Comparison of ENCODE assay signal across 1 cellular context in the genomic region with DNA sequence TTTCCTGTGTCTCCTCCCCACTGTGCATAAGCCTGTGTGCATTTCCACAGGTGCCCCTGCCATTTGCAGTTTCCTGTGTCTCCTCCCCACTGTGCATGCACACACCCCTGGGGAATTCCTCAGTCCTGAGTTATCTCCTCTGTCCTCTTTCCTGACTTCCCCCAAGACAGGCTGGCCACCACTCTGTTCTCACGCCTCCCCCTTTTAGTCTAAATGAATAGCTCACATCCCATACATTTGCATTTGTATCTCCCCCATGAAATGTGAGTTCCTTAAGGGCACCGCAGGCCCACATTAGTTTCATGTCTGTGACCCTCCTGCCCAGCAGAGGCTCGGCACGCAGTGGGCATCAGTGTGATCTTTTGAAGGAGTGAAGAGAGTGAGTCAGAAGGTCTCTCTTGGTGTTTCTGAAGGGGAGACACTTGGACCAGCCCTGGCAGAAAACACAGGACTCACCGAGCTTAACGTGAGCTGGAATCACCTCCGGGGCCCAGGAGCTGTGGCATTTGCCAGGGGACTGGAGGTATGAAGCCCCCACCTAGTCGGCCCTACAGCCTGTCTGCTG.
TF ChIP-seq lines count a peak whose summit lies in the region.

No MANE protein-coding gene starts in this region.

TF ChIP-seq in K562, 482 proteins besides CTCF, POLR2A, EP300 and RAD21 (continues in another document):
- TF ChIP-seq NFATC3 (IDR thresholded peaks at IDR 0.05) (no peak), SIRT6 (IDR thresholded peaks at IDR 0.05; ENCODE audit: low read depth, low read length) (no peak), KDM4B (IDR thresholded peaks at IDR 0.05; ENCODE audit: borderline replicate concordance in 2 of 2, low read depth in 1 of 2) (no peak), MYBL2 (IDR thresholded peaks at IDR 0.05; ENCODE audit: low read depth) (no peak), MYBL2 (CRISPR knock-in tag; IDR thresholded peaks at IDR 0.05; ENCODE audit: borderline replicate concordance) (no peak), ZNF644 (tag; IDR thresholded peaks at IDR 0.05; ENCODE audit: low read depth) (no peak), MAFK (IDR thresholded peaks at IDR 0.05; ENCODE audit: low read length) (0 out of 2 replicates have a peak, but pooled peaks have one; percentile 12), TBL1XR1 (IDR thresholded peaks at IDR 0.05; ENCODE audit: low read length in 2 of 2) (peak in 1 of 2 experiments; percentile 45; a peak in 1 of 4 replicates), FOXP1 (CRISPR knock-in tag; IDR thresholded peaks at IDR 0.05) (no peak), GABPB1 (CRISPR knock-in tag; IDR thresholded peaks at IDR 0.05) (no peak), FOXJ3 (CRISPR knock-in tag; IDR thresholded peaks at IDR 0.05) (0 out of 2 replicates have a peak, but pooled peaks have one; percentile 15), CREB1 (IDR thresholded peaks at IDR 0.05) (no peak), CREB1 (CRISPR knock-in tag; IDR thresholded peaks at IDR 0.05) (0 out of 2 replicates have a peak, but pooled peaks have one; percentile 24), HDAC6 (IDR thresholded peaks at IDR 0.05; ENCODE audit: low read depth, low read length) (0 out of 2 replicates have a peak, but pooled peaks have one; percentile 9), MCM3 (IDR thresholded peaks at IDR 0.05) (0 out of 2 replicates have a peak, but pooled peaks have one; percentile 25), ZNF586 (CRISPR knock-in tag; conservative IDR thresholded peaks at IDR 0.05) (no peak), RCOR1 (IDR thresholded peaks at IDR 0.05; ENCODE audit: borderline replicate concordance in 1 of 2, low read depth in 2 of 2, low read length in 2 of 2) (0 out of 4 replicates have a peak, but pooled peaks of 1 of the 2 experiments have one; percentile 27), ZNF232 (CRISPR knock-in tag; IDR thresholded peaks at IDR 0.05) (0 out of 2 replicates have a peak, but pooled peaks have one; percentile 23), TAF1 (IDR thresholded peaks at IDR 0.05; ENCODE audit: control insufficient read depth, extremely low read depth, insufficient read depth, low read length, severe bottlenecking) (no peak), ELF4 (CRISPR knock-in tag; IDR thresholded peaks at IDR 0.05) (0 out of 2 replicates have a peak, but pooled peaks have one; percentile 21), HMG20B (CRISPR knock-in tag; IDR thresholded peaks at IDR 0.05) (no peak), WHSC1 (IDR thresholded peaks at IDR 0.05; ENCODE audit: low read length) (no peak), FUS (optimal IDR thresholded peaks at IDR 0.05; ENCODE audit: low read depth, low read length) (no peak), OTX1 (CRISPR knock-in tag; IDR thresholded peaks at IDR 0.05) (0 out of 2 replicates have a peak, but pooled peaks have one; percentile 32), ZNF23 (CRISPR knock-in tag; IDR thresholded peaks at IDR 0.05) (no peak), XRCC5 (IDR thresholded peaks at IDR 0.05; ENCODE audit: low read depth, low read length) (0 out of 2 replicates have a peak, but pooled peaks have one; percentile 12), BRCA1 (IDR thresholded peaks at IDR 0.05) (no peak), BRCA1 (CRISPR knock-in tag; IDR thresholded peaks at IDR 0.05) (peak; percentile 13), MTA3 (IDR thresholded peaks at IDR 0.05; ENCODE audit: borderline replicate concordance) (no peak), PRMT5 (CRISPR knock-in tag; IDR thresholded peaks at IDR 0.05) (no peak), NFIX (CRISPR knock-in tag; IDR thresholded peaks at IDR 0.05; ENCODE audit: low read depth) (no peak), ZEB2 (IDR thresholded peaks at IDR 0.05) (no peak), GATA2 (CRISPR knock-in tag; IDR thresholded peaks at IDR 0.05) (0 out of 2 replicates have a peak, but pooled peaks have one; percentile 34), ARID1B (IDR thresholded peaks at IDR 0.05) (no peak)
- TF ChIP-seq, protein P1, sequence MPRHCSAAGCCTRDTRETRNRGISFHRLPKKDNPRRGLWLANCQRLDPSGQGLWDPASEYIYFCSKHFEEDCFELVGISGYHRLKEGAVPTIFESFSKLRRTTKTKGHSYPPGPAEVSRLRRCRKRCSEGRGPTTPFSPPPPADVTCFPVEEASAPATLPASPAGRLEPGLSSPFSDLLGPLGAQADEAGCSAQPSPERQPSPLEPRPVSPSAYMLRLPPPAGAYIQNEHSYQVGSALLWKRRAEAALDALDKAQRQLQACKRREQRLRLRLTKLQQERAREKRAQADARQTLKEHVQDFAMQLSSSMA (CRISPR knock-in tag; IDR thresholded peaks at IDR 0.05), result 0 out of 2 replicates have a peak, but pooled peaks have one; percentile 18
- TF ChIP-seq, protein P2, sequence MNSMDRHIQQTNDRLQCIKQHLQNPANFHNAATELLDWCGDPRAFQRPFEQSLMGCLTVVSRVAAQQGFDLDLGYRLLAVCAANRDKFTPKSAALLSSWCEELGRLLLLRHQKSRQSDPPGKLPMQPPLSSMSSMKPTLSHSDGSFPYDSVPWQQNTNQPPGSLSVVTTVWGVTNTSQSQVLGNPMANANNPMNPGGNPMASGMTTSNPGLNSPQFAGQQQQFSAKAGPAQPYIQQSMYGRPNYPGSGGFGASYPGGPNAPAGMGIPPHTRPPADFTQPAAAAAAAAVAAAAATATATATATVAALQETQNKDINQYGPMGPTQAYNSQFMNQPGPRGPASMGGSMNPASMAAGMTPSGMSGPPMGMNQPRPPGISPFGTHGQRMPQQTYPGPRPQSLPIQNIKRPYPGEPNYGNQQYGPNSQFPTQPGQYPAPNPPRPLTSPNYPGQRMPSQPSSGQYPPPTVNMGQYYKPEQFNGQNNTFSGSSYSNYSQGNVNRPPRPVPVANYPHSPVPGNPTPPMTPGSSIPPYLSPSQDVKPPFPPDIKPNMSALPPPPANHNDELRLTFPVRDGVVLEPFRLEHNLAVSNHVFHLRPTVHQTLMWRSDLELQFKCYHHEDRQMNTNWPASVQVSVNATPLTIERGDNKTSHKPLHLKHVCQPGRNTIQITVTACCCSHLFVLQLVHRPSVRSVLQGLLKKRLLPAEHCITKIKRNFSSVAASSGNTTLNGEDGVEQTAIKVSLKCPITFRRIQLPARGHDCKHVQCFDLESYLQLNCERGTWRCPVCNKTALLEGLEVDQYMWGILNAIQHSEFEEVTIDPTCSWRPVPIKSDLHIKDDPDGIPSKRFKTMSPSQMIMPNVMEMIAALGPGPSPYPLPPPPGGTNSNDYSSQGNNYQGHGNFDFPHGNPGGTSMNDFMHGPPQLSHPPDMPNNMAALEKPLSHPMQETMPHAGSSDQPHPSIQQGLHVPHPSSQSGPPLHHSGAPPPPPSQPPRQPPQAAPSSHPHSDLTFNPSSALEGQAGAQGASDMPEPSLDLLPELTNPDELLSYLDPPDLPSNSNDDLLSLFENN (IDR thresholded peaks at IDR 0.05; ENCODE audit: low read depth in 2 of 2, low read length in 2 of 2), result 0 out of 4 replicates have a peak, but pooled peaks of 1 of the 2 experiments have one; percentile 21
- TF ChIP-seq, protein P3, sequence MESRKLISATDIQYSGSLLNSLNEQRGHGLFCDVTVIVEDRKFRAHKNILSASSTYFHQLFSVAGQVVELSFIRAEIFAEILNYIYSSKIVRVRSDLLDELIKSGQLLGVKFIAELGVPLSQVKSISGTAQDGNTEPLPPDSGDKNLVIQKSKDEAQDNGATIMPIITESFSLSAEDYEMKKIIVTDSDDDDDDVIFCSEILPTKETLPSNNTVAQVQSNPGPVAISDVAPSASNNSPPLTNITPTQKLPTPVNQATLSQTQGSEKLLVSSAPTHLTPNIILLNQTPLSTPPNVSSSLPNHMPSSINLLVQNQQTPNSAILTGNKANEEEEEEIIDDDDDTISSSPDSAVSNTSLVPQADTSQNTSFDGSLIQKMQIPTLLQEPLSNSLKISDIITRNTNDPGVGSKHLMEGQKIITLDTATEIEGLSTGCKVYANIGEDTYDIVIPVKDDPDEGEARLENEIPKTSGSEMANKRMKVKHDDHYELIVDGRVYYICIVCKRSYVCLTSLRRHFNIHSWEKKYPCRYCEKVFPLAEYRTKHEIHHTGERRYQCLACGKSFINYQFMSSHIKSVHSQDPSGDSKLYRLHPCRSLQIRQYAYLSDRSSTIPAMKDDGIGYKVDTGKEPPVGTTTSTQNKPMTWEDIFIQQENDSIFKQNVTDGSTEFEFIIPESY (CRISPR knock-in tag; IDR thresholded peaks at IDR 0.05), result no peak
- TF ChIP-seq, protein P4, sequence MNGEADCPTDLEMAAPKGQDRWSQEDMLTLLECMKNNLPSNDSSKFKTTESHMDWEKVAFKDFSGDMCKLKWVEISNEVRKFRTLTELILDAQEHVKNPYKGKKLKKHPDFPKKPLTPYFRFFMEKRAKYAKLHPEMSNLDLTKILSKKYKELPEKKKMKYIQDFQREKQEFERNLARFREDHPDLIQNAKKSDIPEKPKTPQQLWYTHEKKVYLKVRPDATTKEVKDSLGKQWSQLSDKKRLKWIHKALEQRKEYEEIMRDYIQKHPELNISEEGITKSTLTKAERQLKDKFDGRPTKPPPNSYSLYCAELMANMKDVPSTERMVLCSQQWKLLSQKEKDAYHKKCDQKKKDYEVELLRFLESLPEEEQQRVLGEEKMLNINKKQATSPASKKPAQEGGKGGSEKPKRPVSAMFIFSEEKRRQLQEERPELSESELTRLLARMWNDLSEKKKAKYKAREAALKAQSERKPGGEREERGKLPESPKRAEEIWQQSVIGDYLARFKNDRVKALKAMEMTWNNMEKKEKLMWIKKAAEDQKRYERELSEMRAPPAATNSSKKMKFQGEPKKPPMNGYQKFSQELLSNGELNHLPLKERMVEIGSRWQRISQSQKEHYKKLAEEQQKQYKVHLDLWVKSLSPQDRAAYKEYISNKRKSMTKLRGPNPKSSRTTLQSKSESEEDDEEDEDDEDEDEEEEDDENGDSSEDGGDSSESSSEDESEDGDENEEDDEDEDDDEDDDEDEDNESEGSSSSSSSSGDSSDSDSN (IDR thresholded peaks at IDR 0.05; ENCODE audit: borderline replicate concordance in 1 of 2, low read depth in 2 of 2, low read length in 2 of 2), result 0 out of 4 replicates have a peak, but pooled peaks of 1 of the 2 experiments have one; percentile 32
- TF ChIP-seq, protein P5, sequence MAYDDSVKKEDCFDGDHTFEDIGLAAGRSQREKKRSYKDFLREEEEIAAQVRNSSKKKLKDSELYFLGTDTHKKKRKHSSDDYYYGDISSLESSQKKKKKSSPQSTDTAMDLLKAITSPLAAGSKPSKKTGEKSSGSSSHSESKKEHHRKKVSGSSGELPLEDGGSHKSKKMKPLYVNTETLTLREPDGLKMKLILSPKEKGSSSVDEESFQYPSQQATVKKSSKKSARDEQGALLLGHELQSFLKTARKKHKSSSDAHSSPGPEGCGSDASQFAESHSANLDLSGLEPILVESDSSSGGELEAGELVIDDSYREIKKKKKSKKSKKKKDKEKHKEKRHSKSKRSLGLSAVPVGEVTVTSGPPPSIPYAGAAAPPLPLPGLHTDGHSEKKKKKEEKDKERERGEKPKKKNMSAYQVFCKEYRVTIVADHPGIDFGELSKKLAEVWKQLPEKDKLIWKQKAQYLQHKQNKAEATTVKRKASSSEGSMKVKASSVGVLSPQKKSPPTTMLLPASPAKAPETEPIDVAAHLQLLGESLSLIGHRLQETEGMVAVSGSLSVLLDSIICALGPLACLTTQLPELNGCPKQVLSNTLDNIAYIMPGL (CRISPR knock-in tag; IDR thresholded peaks at IDR 0.05), result 0 out of 2 replicates have a peak, but pooled peaks have one; percentile 11
- TF ChIP-seq, protein P6, sequence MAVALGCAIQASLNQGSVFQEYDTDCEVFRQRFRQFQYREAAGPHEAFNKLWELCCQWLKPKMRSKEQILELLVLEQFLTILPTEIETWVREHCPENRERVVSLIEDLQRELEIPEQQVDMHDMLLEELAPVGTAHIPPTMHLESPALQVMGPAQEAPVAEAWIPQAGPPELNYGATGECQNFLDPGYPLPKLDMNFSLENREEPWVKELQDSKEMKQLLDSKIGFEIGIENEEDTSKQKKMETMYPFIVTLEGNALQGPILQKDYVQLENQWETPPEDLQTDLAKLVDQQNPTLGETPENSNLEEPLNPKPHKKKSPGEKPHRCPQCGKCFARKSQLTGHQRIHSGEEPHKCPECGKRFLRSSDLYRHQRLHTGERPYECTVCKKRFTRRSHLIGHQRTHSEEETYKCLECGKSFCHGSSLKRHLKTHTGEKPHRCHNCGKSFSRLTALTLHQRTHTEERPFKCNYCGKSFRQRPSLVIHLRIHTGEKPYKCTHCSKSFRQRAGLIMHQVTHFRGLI (CRISPR knock-in tag; IDR thresholded peaks at IDR 0.05), result no peak
- TF ChIP-seq, protein P7, sequence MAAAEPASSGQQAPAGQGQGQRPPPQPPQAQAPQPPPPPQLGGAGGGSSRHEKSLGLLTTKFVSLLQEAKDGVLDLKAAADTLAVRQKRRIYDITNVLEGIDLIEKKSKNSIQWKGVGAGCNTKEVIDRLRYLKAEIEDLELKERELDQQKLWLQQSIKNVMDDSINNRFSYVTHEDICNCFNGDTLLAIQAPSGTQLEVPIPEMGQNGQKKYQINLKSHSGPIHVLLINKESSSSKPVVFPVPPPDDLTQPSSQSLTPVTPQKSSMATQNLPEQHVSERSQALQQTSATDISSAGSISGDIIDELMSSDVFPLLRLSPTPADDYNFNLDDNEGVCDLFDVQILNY (CRISPR knock-in tag; IDR thresholded peaks at IDR 0.05), result no peak
- TF ChIP-seq, protein P8, sequence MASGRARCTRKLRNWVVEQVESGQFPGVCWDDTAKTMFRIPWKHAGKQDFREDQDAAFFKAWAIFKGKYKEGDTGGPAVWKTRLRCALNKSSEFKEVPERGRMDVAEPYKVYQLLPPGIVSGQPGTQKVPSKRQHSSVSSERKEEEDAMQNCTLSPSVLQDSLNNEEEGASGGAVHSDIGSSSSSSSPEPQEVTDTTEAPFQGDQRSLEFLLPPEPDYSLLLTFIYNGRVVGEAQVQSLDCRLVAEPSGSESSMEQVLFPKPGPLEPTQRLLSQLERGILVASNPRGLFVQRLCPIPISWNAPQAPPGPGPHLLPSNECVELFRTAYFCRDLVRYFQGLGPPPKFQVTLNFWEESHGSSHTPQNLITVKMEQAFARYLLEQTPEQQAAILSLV (tag; IDR thresholded peaks at IDR 0.05), result no peak
- TF ChIP-seq, protein P9, sequence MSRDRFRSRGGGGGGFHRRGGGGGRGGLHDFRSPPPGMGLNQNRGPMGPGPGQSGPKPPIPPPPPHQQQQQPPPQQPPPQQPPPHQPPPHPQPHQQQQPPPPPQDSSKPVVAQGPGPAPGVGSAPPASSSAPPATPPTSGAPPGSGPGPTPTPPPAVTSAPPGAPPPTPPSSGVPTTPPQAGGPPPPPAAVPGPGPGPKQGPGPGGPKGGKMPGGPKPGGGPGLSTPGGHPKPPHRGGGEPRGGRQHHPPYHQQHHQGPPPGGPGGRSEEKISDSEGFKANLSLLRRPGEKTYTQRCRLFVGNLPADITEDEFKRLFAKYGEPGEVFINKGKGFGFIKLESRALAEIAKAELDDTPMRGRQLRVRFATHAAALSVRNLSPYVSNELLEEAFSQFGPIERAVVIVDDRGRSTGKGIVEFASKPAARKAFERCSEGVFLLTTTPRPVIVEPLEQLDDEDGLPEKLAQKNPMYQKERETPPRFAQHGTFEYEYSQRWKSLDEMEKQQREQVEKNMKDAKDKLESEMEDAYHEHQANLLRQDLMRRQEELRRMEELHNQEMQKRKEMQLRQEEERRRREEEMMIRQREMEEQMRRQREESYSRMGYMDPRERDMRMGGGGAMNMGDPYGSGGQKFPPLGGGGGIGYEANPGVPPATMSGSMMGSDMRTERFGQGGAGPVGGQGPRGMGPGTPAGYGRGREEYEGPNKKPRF (IDR thresholded peaks at IDR 0.05; ENCODE audit: low read depth, low read length), result no peak
- TF ChIP-seq, protein P10, sequence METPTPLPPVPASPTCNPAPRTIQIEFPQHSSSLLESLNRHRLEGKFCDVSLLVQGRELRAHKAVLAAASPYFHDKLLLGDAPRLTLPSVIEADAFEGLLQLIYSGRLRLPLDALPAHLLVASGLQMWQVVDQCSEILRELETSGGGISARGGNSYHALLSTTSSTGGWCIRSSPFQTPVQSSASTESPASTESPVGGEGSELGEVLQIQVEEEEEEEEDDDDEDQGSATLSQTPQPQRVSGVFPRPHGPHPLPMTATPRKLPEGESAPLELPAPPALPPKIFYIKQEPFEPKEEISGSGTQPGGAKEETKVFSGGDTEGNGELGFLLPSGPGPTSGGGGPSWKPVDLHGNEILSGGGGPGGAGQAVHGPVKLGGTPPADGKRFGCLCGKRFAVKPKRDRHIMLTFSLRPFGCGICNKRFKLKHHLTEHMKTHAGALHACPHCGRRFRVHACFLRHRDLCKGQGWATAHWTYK (CRISPR knock-in tag; IDR thresholded peaks at IDR 0.05), result no peak
